Comparison of ENCODE assay signal across 14 cellular contexts in genomic region chr17:41529491-41529915, GRCh38. TPM values are rescaled to one million over a fixed set of nuclear protein-coding genes. Genes with fewer than 3 reads are reported as not detected.
DNase-seq lines count a peak whose midpoint lies in the region; TF ChIP-seq lines count a peak whose summit lies in the region.
"Had no signal": no experiment of that assay in that cellular context is flagged by ENCODE, and none has a peak within 500 bp of the region (broad histone marks: within the 10 kb centered on the region; RNA-seq: fewer than 3 reads in every experiment).

No MANE protein-coding gene starts in this region.

- peak overlapping the region; percentile 39 for H3K4me2 ChIP-seq in skeletal muscle satellite cell (ENCODE audit: low read length)

- no peak overlapping the region for H3K27ac ChIP-seq in endodermal cell (ENCODE audit: low read depth, low read length)
- H3K27ac ChIP-seq: foreskin keratinocyte, VCaP had no signal

- H3K9me3 ChIP-seq in endodermal cell (ENCODE audit: control insufficient read depth, low read length), result no peaks in the 10 kb centered on the region
- no peaks in the 10 kb centered on the region for H3K9me3 ChIP-seq in skeletal muscle satellite cell (replicated peaks; ENCODE audit: low read length)
- no peaks in the 10 kb centered on the region for H3K9me3 ChIP-seq in MG63

- H3K27me3 Mint-ChIP-seq in endodermal cell (ENCODE audit: insufficient read depth), result no peaks in the 10 kb centered on the region

- no peaks in the 10 kb centered on the region for H3K9me3 Mint-ChIP-seq in endodermal cell
- H3K9me3 Mint-ChIP-seq: activated T-cell treated with anti-CD3 and anti-CD28 coated beads, Interleukin-2, amount 50 U/mL, for 24 hours had no signal

- H3K36me3 Mint-ChIP-seq in endodermal cell (ENCODE audit: low read depth), result peaks cover 27% of the 10 kb centered on the region

- WGBS in endodermal cell (ENCODE audit: insufficient coverage in 1 of 2, insufficient read length in 1 of 2), 2 experiments, result 57 to 74% methylated on average over 4 to 5 of the region's 5 CpGs

- peaks cover 55% of the 10 kb centered on the region for H3K4me1 Mint-ChIP-seq in endodermal cell

- DNase-seq in NCI-H2029 (lab: John Stamatoyannopoulos, UW) (peak; percentile 45), NCI-H2029 treated with DMSO at 0.1 percent for 48 hours (lab: John Stamatoyannopoulos, UW) (no peak), NCI-H69 (lab: John Stamatoyannopoulos, UW) (peak; percentile 73), endodermal cell (no peak), MG63 (no peak), D341Med (ENCODE audit: low spot score) (no peak), germinal center (ENCODE audit: low spot score) (no peak)
- DNase-seq: activated T-cell treated with anti-CD3 and anti-CD28 coated beads, Interleukin-2, amount 50 U/mL, for 24 hours; central memory CD4-positive, alpha-beta T cell; foreskin keratinocyte; NCI-H1105 had no signal

- H3K27me3 ChIP-seq in endodermal cell (ENCODE audit: control insufficient read depth, insufficient read depth, low read length, poor library complexity, severe bottlenecking) (no peaks in the 10 kb centered on the region), skeletal muscle satellite cell (ENCODE audit: control insufficient read depth, insufficient read depth, low read length) (peaks cover 19% of the 10 kb centered on the region), MG63 (no peaks in the 10 kb centered on the region)

- peak overlapping the region; percentile 99 for H3K27ac Mint-ChIP-seq in endodermal cell
- H3K27ac Mint-ChIP-seq: activated T-cell treated with anti-CD3 and anti-CD28 coated beads, Interleukin-2, amount 50 U/mL, for 24 hours had no signal

- H3K4me1 ChIP-seq in endodermal cell (ENCODE audit: control insufficient read depth, insufficient read depth, low read length) (peaks cover 19% of the 10 kb centered on the region), skeletal muscle satellite cell (ENCODE audit: control insufficient read depth, insufficient read depth, low read length) (peaks cover 28% of the 10 kb centered on the region)

- H3K9ac ChIP-seq in endodermal cell (ENCODE audit: extremely low read depth, low read length, poor library complexity, severe bottlenecking) (peak overlapping the region; percentile 39), skeletal muscle satellite cell (ENCODE audit: low read depth, low read length) (no peak overlapping the region)

- H3K36me3 ChIP-seq in endodermal cell (ENCODE audit: control insufficient read depth, insufficient read depth, low read length), result peaks cover 22% of the 10 kb centered on the region
- H3K36me3 ChIP-seq in skeletal muscle satellite cell (ENCODE audit: insufficient read depth, low read length), result no peaks in the 10 kb centered on the region
- H3K36me3 ChIP-seq in MG63, result no peaks in the 10 kb centered on the region

- H3K4me3 ChIP-seq in endodermal cell (ENCODE audit: low read length), result peak overlapping the region; percentile 94
- H3K4me3 ChIP-seq in skeletal muscle satellite cell (ENCODE audit: low read length), result no peak overlapping the region
- no peak overlapping the region for H3K4me3 ChIP-seq in MG63

- no peak for TF ChIP-seq CTCF in endodermal cell (conservative IDR thresholded peaks at IDR 0.05)

- peak overlapping the region; percentile 98 for H3K4me3 Mint-ChIP-seq in endodermal cell
- H3K4me3 Mint-ChIP-seq: activated T-cell treated with anti-CD3 and anti-CD28 coated beads, Interleukin-2, amount 50 U/mL, for 24 hours had no signal

RNA-seq across cellular contexts. Expression of gene KRT19, which starts 1.4 kb away (rescaled TPM):
- 1,000 to 10,000 TPM in 1 of 2 donors, 100 to 1,000 TPM in 1; 750 to 1,012 TPM for total RNA-seq in endodermal cell
- 178 TPM for polyA plus RNA-seq in endodermal cell (2013, experiment 1 of 2)
- 191 TPM for polyA plus RNA-seq in endodermal cell (2013, experiment 2 of 2)
- total RNA-seq in skeletal muscle satellite cell (2012; rRNA removed), result 3.1 and 12.4 TPM in 2 replicates
- total RNA-seq in MG63 (2014; rRNA removed; shearing (Covaris generic); ENCODE audit: low replicate concordance), result 20.7 and 46.3 TPM in 2 replicates

RNA-seq across cellular contexts. Expression of gene KRT15, which starts 10.8 kb away (rescaled TPM):
- 1 to 10 TPM in 1 of 2 donors, under 1 TPM in 1; 0.95 to 1.2 TPM for total RNA-seq in endodermal cell
- polyA plus RNA-seq in endodermal cell (2013, experiment 1 of 2), result not detected
- not detected for polyA plus RNA-seq in endodermal cell (2013, experiment 2 of 2)
- total RNA-seq in skeletal muscle satellite cell (2012; rRNA removed), result 0.44 and 1.5 TPM in 2 replicates
- 38.4 and 82.2 TPM in 2 replicates for total RNA-seq in MG63 (2014; rRNA removed; shearing (Covaris generic); ENCODE audit: low replicate concordance)
- total RNA-seq: posterior vena cava had no signal

RNA-seq across cellular contexts. Expression of gene KRT13, which starts 24.1 kb away (rescaled TPM):
- total RNA-seq in endodermal cell, result not detected
- polyA plus RNA-seq in endodermal cell (2013, experiment 1 of 2), result not detected
- polyA plus RNA-seq in endodermal cell (2013, experiment 2 of 2), result not detected
- not detected in 2 replicates for total RNA-seq in skeletal muscle satellite cell (2012; rRNA removed)
- 3.8 and 4.0 TPM in 2 replicates for total RNA-seq in MG63 (2014; rRNA removed; shearing (Covaris generic); ENCODE audit: low replicate concordance)
- total RNA-seq: posterior vena cava had no signal

RNA-seq across cellular contexts. Expression of gene KRT36, which starts 39.8 kb away (rescaled TPM):
- not detected for total RNA-seq in endodermal cell
- polyA plus RNA-seq in endodermal cell (2013, experiment 1 of 2), result not detected
- polyA plus RNA-seq in endodermal cell (2013, experiment 2 of 2), result not detected
- not detected in 2 replicates for total RNA-seq in skeletal muscle satellite cell (2012; rRNA removed)
- 0.20 TPM in 1 of 2 replicates, not detected in the other for total RNA-seq in MG63 (2014; rRNA removed; shearing (Covaris generic); ENCODE audit: low replicate concordance)
- total RNA-seq: foreskin keratinocyte, posterior vena cava had no signal
- polyA plus RNA-seq: foreskin keratinocyte had no signal

RNA-seq across cellular contexts. Expression of gene KRT9, which starts 42.4 kb away (rescaled TPM):
- total RNA-seq in endodermal cell, result not detected
- polyA plus RNA-seq in endodermal cell (2013, experiment 1 of 2), result not detected
- polyA plus RNA-seq in endodermal cell (2013, experiment 2 of 2), result not detected
- total RNA-seq in skeletal muscle satellite cell (2012; rRNA removed), result not detected in 2 replicates
- not detected in 2 replicates for total RNA-seq in MG63 (2014; rRNA removed; shearing (Covaris generic); ENCODE audit: low replicate concordance)
- total RNA-seq: posterior vena cava had no signal

Comparison
In these comparisons a context has a peak if more than half of its experiments do, and no peak if none do; other contexts are left out.
1. DNase-seq: peak in NCI-H2029 (single experiment) and NCI-H69 (single experiment); none in NCI-H2029 treated with DMSO at 0.1 percent for 48 hours (single experiment), endodermal cell (single experiment), MG63 (single experiment), D341Med (single experiment) and germinal center (single experiment).
2. RNA of gene KRT19, which starts 1.4 kb away (total RNA-seq): 750 to 1,012 TPM in endodermal cell; 20.7 to 46.3 TPM in MG63; every median in the first group is over 10 times any median in the second.
3. RNA of gene KRT15, which starts 10.8 kb away (total RNA-seq): 38.4 to 82.2 TPM in MG63; 0.95 to 1.2 TPM in endodermal cell; every median in the first group is over 10 times any median in the second.